In the genomic region with DNA sequence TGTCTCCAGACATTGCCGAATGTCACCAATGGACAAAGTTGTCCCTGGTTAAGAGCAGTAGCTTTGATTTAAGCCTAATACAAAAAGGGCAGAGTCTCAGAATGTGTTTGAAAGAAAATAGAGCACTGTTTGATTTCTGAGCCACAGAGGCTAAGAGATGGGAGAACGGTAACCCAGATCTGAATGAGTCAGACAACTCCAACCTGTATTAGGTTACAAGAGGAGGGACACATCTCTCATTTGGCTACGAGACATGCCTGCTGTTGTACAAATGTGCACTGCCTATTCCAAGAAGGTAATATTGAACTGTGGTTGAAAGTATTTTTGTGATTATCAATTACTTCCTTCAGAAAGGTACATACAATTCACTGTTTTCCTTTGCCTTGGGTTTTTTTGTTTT, we compare ENCODE assay signal across 1 cellular context.
A peak's percentile ranks its signal among the peaks of the same experiment; 100 is the strongest.
TF ChIP-seq lines count a peak whose summit lies in the region.

No MANE protein-coding gene starts in this region.

TF ChIP-seq in HepG2, 621 proteins besides CTCF, POLR2A, EP300 and RAD21:
- TF ChIP-seq SIX1 (CRISPR knock-in tag; IDR thresholded peaks at IDR 0.05; ENCODE audit: borderline replicate concordance) (peak; percentile 72; the same call in 1 of the 2 replicates), FOSL2 (CRISPR knock-in tag; IDR thresholded peaks at IDR 0.05) (peak; percentile 48), BRCA1 (CRISPR knock-in tag; IDR thresholded peaks at IDR 0.05) (no peak)
- TF ChIP-seq, protein P1, sequence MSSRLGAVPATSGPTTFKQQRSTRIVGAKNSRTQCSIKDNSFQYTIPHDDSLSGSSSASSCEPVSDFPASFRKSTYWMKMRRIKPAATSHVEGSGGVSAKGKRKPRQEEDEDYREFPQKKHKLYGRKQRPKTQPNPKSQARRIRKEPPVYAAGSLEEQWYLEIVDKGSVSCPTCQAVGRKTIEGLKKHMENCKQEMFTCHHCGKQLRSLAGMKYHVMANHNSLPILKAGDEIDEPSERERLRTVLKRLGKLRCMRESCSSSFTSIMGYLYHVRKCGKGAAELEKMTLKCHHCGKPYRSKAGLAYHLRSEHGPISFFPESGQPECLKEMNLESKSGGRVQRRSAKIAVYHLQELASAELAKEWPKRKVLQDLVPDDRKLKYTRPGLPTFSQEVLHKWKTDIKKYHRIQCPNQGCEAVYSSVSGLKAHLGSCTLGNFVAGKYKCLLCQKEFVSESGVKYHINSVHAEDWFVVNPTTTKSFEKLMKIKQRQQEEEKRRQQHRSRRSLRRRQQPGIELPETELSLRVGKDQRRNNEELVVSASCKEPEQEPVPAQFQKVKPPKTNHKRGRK (CRISPR knock-in tag; IDR thresholded peaks at IDR 0.05), result no peak
